Comparison of ENCODE assay signal across 27 cellular contexts in the genomic region with DNA sequence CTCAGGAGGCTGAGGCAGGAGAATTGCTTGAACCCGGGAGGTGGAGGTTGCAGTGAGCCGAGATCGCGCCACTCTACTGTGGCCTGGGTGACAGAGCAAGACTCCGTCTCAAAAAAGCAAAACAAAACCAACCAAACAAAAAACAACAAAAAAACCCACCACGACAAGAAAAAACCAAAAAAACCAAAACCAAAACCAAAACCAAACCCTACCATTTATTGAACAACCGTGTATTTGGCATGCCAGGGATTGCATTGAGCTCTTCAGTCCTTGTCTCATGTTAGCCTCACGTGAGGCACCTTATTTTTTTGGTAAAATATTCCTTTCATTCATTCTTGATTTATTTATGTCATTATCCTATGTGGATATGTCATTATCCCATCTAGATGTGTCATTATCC.
DNase-seq lines count a peak whose midpoint lies in the region; ATAC-seq and TF ChIP-seq lines count a peak whose summit lies in the region.
"Had no signal": no experiment of that assay in that cellular context is flagged by ENCODE, and none has a peak within 500 bp of the region (broad histone marks: within the 10 kb centered on the region; RNA-seq: fewer than 3 reads in every experiment).

No MANE protein-coding gene starts in this region.

- peak overlapping the region; percentile 73 for H3K27ac Mint-ChIP-seq in activated CD8-positive, alpha-beta memory T cell treated with anti-CD3 and anti-CD28 coated beads, Interleukin-2, amount 10 ng/mL, durations not matched to agents 7 days and 5 days
- H3K27ac Mint-ChIP-seq in central memory CD8-positive, alpha-beta T cell (ENCODE audit: low read depth): peak overlapping the region; percentile 46
- H3K27ac Mint-ChIP-seq in natural killer cell treated with Interleukin-12 subunit alpha and Interleukin-12 subunit beta and Interleukin-15 and Interleukin-18, amount 100 ng/mL, for 72 hours: peak overlapping the region; percentile 84 to 91
- no peak overlapping the region for H3K27ac Mint-ChIP-seq in activated naive CD4-positive, alpha-beta T cell treated with anti-CD3 and anti-CD28 coated beads, Interleukin-2, amount 10 ng/mL, durations not matched to agents 7 days and 5 days
- H3K27ac Mint-ChIP-seq: activated CD4-positive, alpha-beta T cell treated with anti-CD3 and anti-CD28 coated beads for 36 hours; activated T-cell treated with anti-CD3 and anti-CD28 coated beads, Interleukin-2, amount 50 U/mL, for 24 hours; nephron had no signal

- TF ChIP-seq CTCF in uterus (IDR thresholded peaks at IDR 0.05): no peak

- CTCF ChIA-PET in activated CD8-positive, alpha-beta memory T cell treated with anti-CD3 and anti-CD28 coated beads, Interleukin-2, amount 10 ng/mL, durations not matched to agents 7 days and 5 days (lab: Charles Lee): interaction anchor here (0.6 to 4.5 kb wide), 3 partner anchors 8 to 61 kb away, joined by 3 to 17 read pairs (median 3); no protein-coding TSS in a partner anchor
- CTCF ChIA-PET in activated naive CD4-positive, alpha-beta T cell treated with anti-CD3 and anti-CD28 coated beads, Interleukin-2, amount 10 ng/mL, durations not matched to agents 7 days and 5 days (lab: Charles Lee): interaction anchor here (1.0 to 2.3 kb wide), 5 partner anchors 12 to 81 kb away, joined by 3 to 11 read pairs (median 3); no protein-coding TSS in a partner anchor

- no peak for DNase-seq in activated CD8-positive, alpha-beta memory T cell treated with anti-CD3 and anti-CD28 coated beads, Interleukin-2, amount 10 ng/mL, durations not matched to agents 7 days and 5 days
- DNase-seq in activated CD8-positive, alpha-beta memory T cell treated with anti-CD3 and anti-CD28 coated beads, Interleukin-2, amount 50 U/mL, for 4 hours: no peak
- no peak for DNase-seq in central memory CD8-positive, alpha-beta T cell (ENCODE audit: low spot score in 2 of 2)
- DNase-seq in natural killer cell treated with Interleukin-12 subunit alpha and Interleukin-12 subunit beta and Interleukin-15 and Interleukin-18, amount 100 ng/mL, for 72 hours (ENCODE audit: low spot score): no peak
- DNase-seq in uterus (no peak), NAMALWA (ENCODE audit: low spot score) (no peak), GM03348 (ENCODE audit: low spot score) (no peak)
- DNase-seq in activated naive CD4-positive, alpha-beta T cell treated with anti-CD3 and anti-CD28 coated beads, Interleukin-2, amount 10 ng/mL, durations not matched to agents 7 days and 5 days: no peak
- DNase-seq: 8988T; activated CD4-positive, alpha-beta T cell treated with anti-CD3 and anti-CD28 coated beads for 36 hours; activated CD8-positive, alpha-beta memory T cell treated with anti-CD3 and anti-CD28 coated beads for 24 hours; activated gamma-delta T cell; activated T-cell treated with anti-CD3 and anti-CD28 coated beads, Interleukin-2, amount 50 U/mL, for 24 hours; CD8-positive, alpha-beta memory T cell; cerebellar nuclear complex; dorsolateral prefrontal cortex; KBM-7; left lung; MM.1S; NCI-H1436; NCI-H748 treated with DMSO at 0.1 percent for 48 hours; RPMI8226; stimulated activated CD4-positive, alpha-beta T cell treated with anti-CD3 and anti-CD28 coated beads, Interleukin-1b, Interleukin-23, amount 100 ng/mL, for 48 hours; stimulated activated CD8-positive, alpha-beta memory T cell treated with anti-CD3 and anti-CD28 coated beads, Interleukin-4, amount 100 ng/mL, for 48 hours had no signal

- intact Hi-C loops in uterus (cut with DNase I; ENCODE audit: low total_unique reads): no loop called here

- peak overlapping the region; percentile 0 to 74 for H3K27ac ChIP-seq in uterus
- H3K27ac ChIP-seq: SK-N-MC had no signal

- peaks cover 48% of the 10 kb centered on the region for H3K36me3 Mint-ChIP-seq in activated CD8-positive, alpha-beta memory T cell treated with anti-CD3 and anti-CD28 coated beads, Interleukin-2, amount 10 ng/mL, durations not matched to agents 7 days and 5 days
- peaks cover 16% of the 10 kb centered on the region for H3K36me3 Mint-ChIP-seq in central memory CD8-positive, alpha-beta T cell (ENCODE audit: insufficient read depth)
- peaks cover 18% of the 10 kb centered on the region for H3K36me3 Mint-ChIP-seq in natural killer cell treated with Interleukin-12 subunit alpha and Interleukin-12 subunit beta and Interleukin-15 and Interleukin-18, amount 100 ng/mL, for 72 hours
- H3K36me3 Mint-ChIP-seq in activated naive CD4-positive, alpha-beta T cell treated with anti-CD3 and anti-CD28 coated beads, Interleukin-2, amount 10 ng/mL, durations not matched to agents 7 days and 5 days: peaks cover 1% of the 10 kb centered on the region

- H3K27me3 ChIP-seq in uterus: no peaks in the 10 kb centered on the region
- H3K27me3 ChIP-seq: left lung had no signal

- H3K4me3 ChIP-seq in uterus: no peak overlapping the region
- H3K4me3 ChIP-seq: dorsolateral prefrontal cortex, left lung, SK-N-MC, skin epidermis had no signal

- no peaks in the 10 kb centered on the region for H3K27me3 Mint-ChIP-seq in activated CD8-positive, alpha-beta memory T cell treated with anti-CD3 and anti-CD28 coated beads, Interleukin-2, amount 10 ng/mL, durations not matched to agents 7 days and 5 days
- no peaks in the 10 kb centered on the region for H3K27me3 Mint-ChIP-seq in central memory CD8-positive, alpha-beta T cell
- H3K27me3 Mint-ChIP-seq in natural killer cell treated with Interleukin-12 subunit alpha and Interleukin-12 subunit beta and Interleukin-15 and Interleukin-18, amount 100 ng/mL, for 72 hours: no peaks in the 10 kb centered on the region
- H3K27me3 Mint-ChIP-seq in activated naive CD4-positive, alpha-beta T cell treated with anti-CD3 and anti-CD28 coated beads, Interleukin-2, amount 10 ng/mL, durations not matched to agents 7 days and 5 days: peaks cover 14% of the 10 kb centered on the region
- H3K27me3 Mint-ChIP-seq: activated CD4-positive, alpha-beta T cell treated with anti-CD3 and anti-CD28 coated beads for 36 hours; activated T-cell treated with anti-CD3 and anti-CD28 coated beads, Interleukin-2, amount 50 U/mL, for 24 hours had no signal

- H3K4me1 Mint-ChIP-seq in activated CD8-positive, alpha-beta memory T cell treated with anti-CD3 and anti-CD28 coated beads, Interleukin-2, amount 10 ng/mL, durations not matched to agents 7 days and 5 days: peaks cover 18% of the 10 kb centered on the region
- peaks cover 12% of the 10 kb centered on the region for H3K4me1 Mint-ChIP-seq in central memory CD8-positive, alpha-beta T cell
- peaks cover 25 to 37% of the 10 kb centered on the region in 2 donors for H3K4me1 Mint-ChIP-seq in natural killer cell treated with Interleukin-12 subunit alpha and Interleukin-12 subunit beta and Interleukin-15 and Interleukin-18, amount 100 ng/mL, for 72 hours (ENCODE audit: low read depth in 2 of 2)
- peaks cover 10% of the 10 kb centered on the region for H3K4me1 Mint-ChIP-seq in activated naive CD4-positive, alpha-beta T cell treated with anti-CD3 and anti-CD28 coated beads, Interleukin-2, amount 10 ng/mL, durations not matched to agents 7 days and 5 days
- H3K4me1 Mint-ChIP-seq: activated CD4-positive, alpha-beta T cell treated with anti-CD3 and anti-CD28 coated beads for 36 hours had no signal

- no peak overlapping the region for H3K4me3 Mint-ChIP-seq in activated CD8-positive, alpha-beta memory T cell treated with anti-CD3 and anti-CD28 coated beads, Interleukin-2, amount 10 ng/mL, durations not matched to agents 7 days and 5 days
- H3K4me3 Mint-ChIP-seq in central memory CD8-positive, alpha-beta T cell: peak overlapping the region; percentile 42
- peak overlapping the region; percentile 79 for H3K4me3 Mint-ChIP-seq in natural killer cell treated with Interleukin-12 subunit alpha and Interleukin-12 subunit beta and Interleukin-15 and Interleukin-18, amount 100 ng/mL, for 72 hours
- no peak overlapping the region for H3K4me3 Mint-ChIP-seq in activated naive CD4-positive, alpha-beta T cell treated with anti-CD3 and anti-CD28 coated beads, Interleukin-2, amount 10 ng/mL, durations not matched to agents 7 days and 5 days
- H3K4me3 Mint-ChIP-seq: activated CD4-positive, alpha-beta T cell treated with anti-CD3 and anti-CD28 coated beads for 36 hours; activated T-cell treated with anti-CD3 and anti-CD28 coated beads, Interleukin-2, amount 50 U/mL, for 24 hours; nephron had no signal

- no peaks in the 10 kb centered on the region for H3K4me1 ChIP-seq in uterus

- H3K9me3 ChIP-seq in uterus: no peaks in the 10 kb centered on the region
- H3K9me3 ChIP-seq: left lung had no signal

- H3K36me3 ChIP-seq in uterus: no peaks in the 10 kb centered on the region
- H3K36me3 ChIP-seq: left lung had no signal

- ATAC-seq in activated CD8-positive, alpha-beta memory T cell treated with anti-CD3 and anti-CD28 coated beads, Interleukin-2, amount 10 ng/mL, durations not matched to agents 7 days and 5 days: no peak
- ATAC-seq in central memory CD8-positive, alpha-beta T cell (replicated peaks; ENCODE audit: extremely low read depth, poor library complexity, severe bottlenecking): no peak
- peak in 1 of 2 donors; percentile 58 for ATAC-seq in natural killer cell treated with Interleukin-12 subunit alpha and Interleukin-12 subunit beta and Interleukin-15 and Interleukin-18, amount 100 ng/mL, for 72 hours
- ATAC-seq: activated CD4-positive, alpha-beta T cell treated with anti-CD3 and anti-CD28 coated beads for 36 hours had no signal

- no peaks in the 10 kb centered on the region for H3K9me3 Mint-ChIP-seq in activated CD8-positive, alpha-beta memory T cell treated with anti-CD3 and anti-CD28 coated beads, Interleukin-2, amount 10 ng/mL, durations not matched to agents 7 days and 5 days (ENCODE audit: low read depth)
- H3K9me3 Mint-ChIP-seq in central memory CD8-positive, alpha-beta T cell: no peaks in the 10 kb centered on the region
- no peaks in the 10 kb centered on the region for H3K9me3 Mint-ChIP-seq in natural killer cell treated with Interleukin-12 subunit alpha and Interleukin-12 subunit beta and Interleukin-15 and Interleukin-18, amount 100 ng/mL, for 72 hours
- no peaks in the 10 kb centered on the region for H3K9me3 Mint-ChIP-seq in activated naive CD4-positive, alpha-beta T cell treated with anti-CD3 and anti-CD28 coated beads, Interleukin-2, amount 10 ng/mL, durations not matched to agents 7 days and 5 days
- H3K9me3 Mint-ChIP-seq: activated T-cell treated with anti-CD3 and anti-CD28 coated beads, Interleukin-2, amount 50 U/mL, for 24 hours; CD8-positive, alpha-beta memory T cell; nephron had no signal

- TF ChIP-seq POLR2A in uterus (IDR thresholded peaks at IDR 0.05): no peak

Comparison
In these comparisons a context has a peak if more than half of its experiments do, and no peak if none do; other contexts are left out.
1. H3K4me3 Mint-ChIP-seq: peak in central memory CD8-positive, alpha-beta T cell (single experiment) and natural killer cell treated with Interleukin-12 subunit alpha and Interleukin-12 subunit beta and Interleukin-15 and Interleukin-18, amount 100 ng/mL, for 72 hours (single experiment); none in activated CD8-positive, alpha-beta memory T cell treated with anti-CD3 and anti-CD28 coated beads, Interleukin-2, amount 10 ng/mL, durations not matched to agents 7 days and 5 days (single experiment) and activated naive CD4-positive, alpha-beta T cell treated with anti-CD3 and anti-CD28 coated beads, Interleukin-2, amount 10 ng/mL, durations not matched to agents 7 days and 5 days (single experiment).